Comparison of ENCODE assay signal across 1 cellular context in the genomic region with DNA sequence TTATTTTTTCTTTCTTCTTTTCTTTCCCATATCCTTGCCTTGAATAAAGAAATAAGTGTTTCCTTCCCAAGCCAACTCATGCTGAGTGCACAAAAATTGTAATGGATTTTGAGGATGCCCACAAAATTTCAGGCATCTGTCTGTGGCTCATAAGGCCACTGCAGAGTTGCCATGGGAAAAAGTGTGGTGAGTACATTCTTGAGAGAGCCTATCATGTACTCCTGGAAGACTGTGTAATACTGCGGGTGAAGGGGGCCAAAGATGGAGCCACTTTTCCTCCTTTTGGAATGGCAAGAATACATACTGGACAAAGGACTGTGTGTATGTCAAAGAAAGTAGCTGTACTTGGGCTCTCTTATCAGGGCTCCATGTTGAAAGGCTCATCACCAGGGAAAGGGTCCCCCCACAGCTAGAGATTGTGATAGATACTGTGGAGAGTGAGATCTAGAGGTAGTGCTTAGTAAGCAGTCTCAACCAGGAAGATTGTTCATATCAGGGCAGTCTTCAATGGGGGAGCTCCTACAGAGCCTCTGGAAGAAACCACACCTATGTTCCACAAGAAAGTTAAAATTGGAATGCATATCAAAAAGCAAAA.
TF ChIP-seq lines count a peak whose summit lies in the region.

No MANE protein-coding gene starts in this region.

TF ChIP-seq in IMR-90, 13 proteins besides CTCF, POLR2A, EP300 and RAD21 (continued from another document):
- TF ChIP-seq, protein P1, sequence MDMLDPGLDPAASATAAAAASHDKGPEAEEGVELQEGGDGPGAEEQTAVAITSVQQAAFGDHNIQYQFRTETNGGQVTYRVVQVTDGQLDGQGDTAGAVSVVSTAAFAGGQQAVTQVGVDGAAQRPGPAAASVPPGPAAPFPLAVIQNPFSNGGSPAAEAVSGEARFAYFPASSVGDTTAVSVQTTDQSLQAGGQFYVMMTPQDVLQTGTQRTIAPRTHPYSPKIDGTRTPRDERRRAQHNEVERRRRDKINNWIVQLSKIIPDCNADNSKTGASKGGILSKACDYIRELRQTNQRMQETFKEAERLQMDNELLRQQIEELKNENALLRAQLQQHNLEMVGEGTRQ (IDR thresholded peaks at IDR 0.05; ENCODE audit: low read depth, low read length): no peak
- TF ChIP-seq, protein P2, sequence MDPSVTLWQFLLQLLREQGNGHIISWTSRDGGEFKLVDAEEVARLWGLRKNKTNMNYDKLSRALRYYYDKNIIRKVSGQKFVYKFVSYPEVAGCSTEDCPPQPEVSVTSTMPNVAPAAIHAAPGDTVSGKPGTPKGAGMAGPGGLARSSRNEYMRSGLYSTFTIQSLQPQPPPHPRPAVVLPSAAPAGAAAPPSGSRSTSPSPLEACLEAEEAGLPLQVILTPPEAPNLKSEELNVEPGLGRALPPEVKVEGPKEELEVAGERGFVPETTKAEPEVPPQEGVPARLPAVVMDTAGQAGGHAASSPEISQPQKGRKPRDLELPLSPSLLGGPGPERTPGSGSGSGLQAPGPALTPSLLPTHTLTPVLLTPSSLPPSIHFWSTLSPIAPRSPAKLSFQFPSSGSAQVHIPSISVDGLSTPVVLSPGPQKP (IDR thresholded peaks at IDR 0.05; ENCODE audit: borderline replicate concordance, low read depth, low read length): no peak
- no peak for TF ChIP-seq SMC3 (IDR thresholded peaks at IDR 0.05; ENCODE audit: low read depth, low read length)
- TF ChIP-seq RFX5 (IDR thresholded peaks at IDR 0.05; ENCODE audit: low read depth, low read length): no peak
- no peak for TF ChIP-seq MAZ (IDR thresholded peaks at IDR 0.05; ENCODE audit: borderline replicate concordance, low read depth, low read length)
